Comparison of ENCODE assay signal across 24 cellular contexts in genomic region chr11:31109446-31109845, GRCh38.
DNase-seq lines count a peak whose midpoint lies in the region; FAIRE-seq and TF ChIP-seq lines count a peak whose summit lies in the region.
"Had no signal": no experiment of that assay in that cellular context is flagged by ENCODE, and none has a peak within 500 bp of the region (broad histone marks: within the 10 kb centered on the region; RNA-seq: fewer than 3 reads in every experiment).

No MANE protein-coding gene starts in this region.

- CTCF ChIA-PET in H1 (lab: Charles Lee; ENCODE audit: partially characterized antibody) = interaction anchor here (0.7 to 4.1 kb wide), 7 partner anchors 8 to 1267 kb away, joined by 3 to 35 read pairs (median 3); no protein-coding TSS in a partner anchor

- H4K91ac ChIP-seq in H1 (replicated peaks; ENCODE audit: insufficient read length, low read length) (no peak overlapping the region), neuronal stem cell (ENCODE audit: low read depth, low read length, poor library complexity) (no peak overlapping the region)

- no peaks in the 10 kb centered on the region for H4K20me1 ChIP-seq in H1 (replicated peaks in 1 of 2; ENCODE audit: control insufficient read depth in 1 of 2, insufficient read depth in 2 of 2, low read length in 2 of 2)
- H4K20me1 ChIP-seq: BLaER1 had no signal

- POLR2A ChIA-PET in H1 (lab: Charles Lee; ENCODE audit: partially characterized antibody) = no interaction called here

- no peaks in the 10 kb centered on the region for H3K27me3 ChIP-seq in H1 (replicated peaks in 1 of 4; ENCODE audit: control insufficient read depth in 3 of 4, extremely low read depth in 1 of 4, insufficient read depth in 3 of 4, low read length in 3 of 4)
- no peaks in the 10 kb centered on the region for H3K27me3 ChIP-seq in neuronal stem cell (ENCODE audit: control insufficient read depth in 3 of 3, insufficient read depth in 3 of 3, low read depth in 1 of 3, low read length in 3 of 3)
- H3K27me3 ChIP-seq in vagina = no peaks in the 10 kb centered on the region
- H3K27me3 ChIP-seq: BE2C, BLaER1 had no signal

- H3K4me3 ChIP-seq in H1 (ENCODE audit: extremely low read depth in 1 of 4, insufficient read depth in 2 of 4, low read depth in 3 of 4, low read length in 4 of 4) (no peak overlapping the region), neuronal stem cell (ENCODE audit: low read length in 2 of 2) (no peak overlapping the region), vagina (no peak overlapping the region)
- H3K4me3 ChIP-seq: BLaER1, GM12878 had no signal

- H2BK15ac ChIP-seq in H1 (ENCODE audit: low read length) (no peak overlapping the region), neuronal stem cell (ENCODE audit: low read length) (no peak overlapping the region)

- H2BK12ac ChIP-seq in H1 (ENCODE audit: low read depth, low read length) = no peak overlapping the region
- no peak overlapping the region for H2BK12ac ChIP-seq in neuronal stem cell (ENCODE audit: low read length)

- H2AFZ ChIP-seq in H1 (ENCODE audit: low read length) (peak overlapping the region; percentile 90), neuronal stem cell (ENCODE audit: low read length) (peak overlapping the region; percentile 42)

- 93% methylated on average over 3 of the region's 3 CpGs; no CpG with 5 or more reads in 1 of the 2 experiments for WGBS in H1 (ENCODE audit: extremely low coverage in 1 of 2, insufficient coverage in 1 of 2, insufficient read length in 1 of 2, insufficient replicate concordance in 2 of 2, low coverage in 1 of 2, low lambda C conversion rate in 2 of 2, missing lambda C conversion rate in 1 of 2), 2 experiments
- no CpG with 5 or more reads among the region's 3 CpGs for WGBS in neuronal stem cell (ENCODE audit: extremely low coverage in 2 of 2, insufficient read length in 2 of 2, insufficient replicate concordance in 1 of 2), 2 donors

- no peak overlapping the region for H3K14ac ChIP-seq in H1 (ENCODE audit: insufficient read length)
- H3K14ac ChIP-seq in neuronal stem cell (ENCODE audit: low read length) = no peak overlapping the region

- TF ChIP-seq POLR2A in H1 (IDR thresholded peaks at IDR 0.05; ENCODE audit: control extremely low read depth in 1 of 2, low read depth in 2 of 2, low read length in 2 of 2) (no peak), vagina (IDR thresholded peaks at IDR 0.05) (no peak)

- no peak for TF ChIP-seq RAD21 in H1 (IDR thresholded peaks at IDR 0.05 in 1 of 2, conservative IDR thresholded peaks at IDR 0.05 in 1 of 2; ENCODE audit: low read depth in 2 of 2, low read length in 2 of 2)

- H2BK5ac ChIP-seq in H1 (ENCODE audit: low read depth, low read length) (no peak overlapping the region), neuronal stem cell (ENCODE audit: low read length) (no peak overlapping the region)

- H3K23ac ChIP-seq in H1 (ENCODE audit: insufficient read length) = no peak overlapping the region
- H3K23ac ChIP-seq in neuronal stem cell (ENCODE audit: low read depth, low read length, poor library complexity) = no peak overlapping the region

- H3K4me1 ChIP-seq in H1 (replicated peaks in 1 of 4; ENCODE audit: control insufficient read depth in 3 of 4, insufficient read depth in 4 of 4, low read length in 3 of 4) (peaks cover 0 to 5% (median 1%) of the 10 kb centered on the region in 4 experiments; a peak in 2 of 7 replicates), neuronal stem cell (ENCODE audit: control insufficient read depth in 2 of 2, insufficient read depth in 1 of 2, low read depth in 1 of 2, low read length in 2 of 2) (peaks cover 7 to 53% of the 10 kb centered on the region in 2 donors), vagina (no peaks in the 10 kb centered on the region)
- H3K4me1 ChIP-seq: BE2C, BLaER1 had no signal

- DNase-seq in NCI-H69 (lab: John Stamatoyannopoulos, UW) = peak; percentile 50
- DNase-seq in H1 (ENCODE audit: low read depth in 1 of 2, low spot score in 2 of 2) = no peak
- no peak for DNase-seq in neuronal stem cell (ENCODE audit: low spot score)
- no peak for DNase-seq in vagina (ENCODE audit: extremely low spot score in 2 of 2)
- no peak for DNase-seq in activated naive CD4-positive, alpha-beta T cell treated with Interleukin-2 at 50 U/mL for 16 hours
- no peak for DNase-seq in dermis blood vessel endothelial cell
- DNase-seq: 8988T; ACHN; BE2C; C1 segment of cervical spinal cord; CD4-positive, alpha-beta memory T cell; CD4-positive, CD25-positive, alpha-beta regulatory T cell; CD8-positive, alpha-beta memory T cell; COR-L47; DMS 273 treated with DMSO at 0.1 percent for 48 hours; DMS153; DMS53; DMS79; DND-41; EL; GDM1 had no signal

- no peak overlapping the region for H3K9ac ChIP-seq in H1 (replicated peaks in 1 of 4; ENCODE audit: extremely low read depth in 1 of 4, low read depth in 3 of 4, low read length in 3 of 4)
- H3K9ac ChIP-seq in neuronal stem cell (ENCODE audit: low read depth, low read length, poor library complexity) = no peak overlapping the region
- H3K9ac ChIP-seq: BLaER1 had no signal

- H3K56ac ChIP-seq in H1 (replicated peaks; ENCODE audit: insufficient read length, low read depth, low read length) = no peak overlapping the region

- H2BK20ac ChIP-seq in H1 (ENCODE audit: low read length) = no peak overlapping the region; the same call in 1 of the 2 replicates

- intact Hi-C loops in vagina (cut with DNase I) = no loop called here

- TF ChIP-seq CTCF in H1 (IDR thresholded peaks at IDR 0.05; ENCODE audit: control extremely low read depth in 1 of 3, insufficient read depth in 1 of 3, low read depth in 1 of 3, low read length in 3 of 3) = no peak
- TF ChIP-seq CTCF in vagina (IDR thresholded peaks at IDR 0.05) = no peak

- H3K4me2 ChIP-seq in H1 (ENCODE audit: insufficient read depth in 1 of 2, low read depth in 2 of 2, low read length in 2 of 2) (no peak overlapping the region), neuronal stem cell (ENCODE audit: insufficient read depth, low read length, poor library complexity, severe bottlenecking) (no peak overlapping the region)
- H3K4me2 ChIP-seq: BLaER1 had no signal

- H3K18ac ChIP-seq in H1 (ENCODE audit: extremely low read depth, low read length) (no peak overlapping the region), neuronal stem cell (ENCODE audit: low read length) (no peak overlapping the region)

- no peak overlapping the region for H2AK5ac ChIP-seq in H1 (ENCODE audit: low read depth, low read length)
- no peak overlapping the region for H2AK5ac ChIP-seq in neuronal stem cell (ENCODE audit: low read depth, low read length)

- H4K8ac ChIP-seq in H1 (ENCODE audit: extremely low read depth, insufficient read depth, low read length) (no peak overlapping the region), neuronal stem cell (ENCODE audit: low read depth, low read length) (no peak overlapping the region)

- H3K9me3 ChIP-seq in H1 (ENCODE audit: insufficient read depth in 2 of 2, low read depth in 1 of 2, low read length in 1 of 2) (no peaks in the 10 kb centered on the region), neuronal stem cell (replicated peaks in 1 of 2; ENCODE audit: control insufficient read depth in 2 of 2, insufficient read depth in 1 of 2, low read depth in 1 of 2, low read length in 2 of 2) (no peaks in the 10 kb centered on the region), vagina (no peaks in the 10 kb centered on the region)
- H3K9me3 ChIP-seq: BE2C, BLaER1 had no signal

- TF ChIP-seq EP300 in H1 (IDR thresholded peaks at IDR 0.05; ENCODE audit: borderline replicate concordance in 1 of 2, low read depth in 2 of 2, low read length in 2 of 2) = no peak

- H2BK120ac ChIP-seq in H1 (replicated peaks; ENCODE audit: low read depth, low read length) (no peak overlapping the region), neuronal stem cell (ENCODE audit: low read depth, low read length) (no peak overlapping the region)

- no peaks in the 10 kb centered on the region for H3K23me2 ChIP-seq in H1 (ENCODE audit: low read depth, low read length)

- H3K79me1 ChIP-seq in H1 (ENCODE audit: low read depth, low read length) (no peaks in the 10 kb centered on the region), neuronal stem cell (ENCODE audit: low read depth, low read length) (no peaks in the 10 kb centered on the region)

- H3K4ac ChIP-seq in H1 (replicated peaks; ENCODE audit: insufficient read length, low read depth, low read length) (no peak overlapping the region), neuronal stem cell (ENCODE audit: low read length) (no peak overlapping the region)

- no peaks in the 10 kb centered on the region for H3K36me3 ChIP-seq in H1 (ENCODE audit: control insufficient read depth in 2 of 4, insufficient read depth in 4 of 4, low read length in 3 of 4)
- no peaks in the 10 kb centered on the region for H3K36me3 ChIP-seq in neuronal stem cell (replicated peaks in 1 of 2; ENCODE audit: control insufficient read depth in 2 of 2, insufficient read depth in 2 of 2, low read length in 2 of 2)
- H3K36me3 ChIP-seq in vagina = no peaks in the 10 kb centered on the region
- H3K36me3 ChIP-seq: BE2C, BLaER1 had no signal

- no peaks in the 10 kb centered on the region for H3K79me2 ChIP-seq in H1 (ENCODE audit: control insufficient read depth in 1 of 2, insufficient read depth in 2 of 2, low read length in 2 of 2)

- H3K27ac ChIP-seq in H1 (ENCODE audit: low read depth, low read length) (no peak overlapping the region), neuronal stem cell (replicated peaks; ENCODE audit: low read length) (no peak overlapping the region), vagina (no peak overlapping the region)
- H3K27ac ChIP-seq: BLaER1 had no signal

- FAIRE-seq in H1 (lab: Jason Lieb, UNC) = no peak
- FAIRE-seq: A204.1, GM12878 had no signal

- H4K5ac ChIP-seq in H1 (ENCODE audit: insufficient read length, low read depth, low read length) = no peak overlapping the region

TF ChIP-seq in H1, 55 proteins besides CTCF, POLR2A, EP300 and RAD21:
- TF ChIP-seq NRF1 (IDR thresholded peaks at IDR 0.05; ENCODE audit: low read depth, low read length) (no peak), TAF1 (IDR thresholded peaks at IDR 0.05; ENCODE audit: low read depth, low read length) (no peak), KDM5A (IDR thresholded peaks at IDR 0.05; ENCODE audit: low read length) (no peak), GTF2F1 (IDR thresholded peaks at IDR 0.05; ENCODE audit: borderline replicate concordance, low read depth, low read length) (no peak), BACH1 (IDR thresholded peaks at IDR 0.05; ENCODE audit: low read length) (no peak), E2F6 (IDR thresholded peaks at IDR 0.05) (no peak), BRCA1 (IDR thresholded peaks at IDR 0.05; ENCODE audit: low read depth, low read length) (no peak), POU5F1 (IDR thresholded peaks at IDR 0.05; ENCODE audit: low read depth, low read length) (no peak), SRF (IDR thresholded peaks at IDR 0.05; ENCODE audit: low read depth, low read length) (no peak), ZNF274 (IDR thresholded peaks at IDR 0.05; ENCODE audit: borderline replicate concordance, extremely low read depth, low read length) (no peak), CREB1 (IDR thresholded peaks at IDR 0.05) (no peak)
